2 cellular contexts compared by ENCODE assay signal in the genomic region with DNA sequence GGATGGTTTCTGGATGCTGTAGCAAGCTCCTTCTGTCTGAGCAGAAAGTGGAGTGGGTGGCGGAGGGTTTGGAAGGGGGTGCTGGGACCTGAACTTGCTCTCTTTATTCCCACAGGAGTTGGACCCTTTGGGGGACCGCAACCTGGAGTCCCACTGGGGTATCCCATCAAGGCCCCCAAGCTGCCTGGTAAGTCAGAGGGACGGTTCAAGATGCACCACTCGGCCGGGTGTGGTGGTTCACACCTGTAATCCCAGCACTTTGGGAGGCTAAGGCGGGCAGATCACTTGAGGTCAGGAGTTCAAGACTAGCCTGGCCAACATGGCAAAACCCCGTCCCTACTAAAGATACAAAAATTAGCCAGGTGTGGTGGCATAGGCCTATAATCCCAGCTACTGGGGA. TPM values are rescaled to one million over a fixed set of nuclear protein-coding genes. Genes with fewer than 3 reads are reported as not detected.
"Had no signal": no experiment of that assay in that cellular context is flagged by ENCODE, and none has a peak within 500 bp of the region (broad histone marks: within the 10 kb centered on the region; RNA-seq: fewer than 3 reads in every experiment).

No MANE protein-coding gene starts in this region.

RNA-seq across cellular contexts. Expression of a gene that starts 18.6 kb away (rescaled TPM):
- total RNA-seq: SK-MEL-5 had no signal
- polyA plus RNA-seq: K562 had no signal
